Comparison of ENCODE assay signal across 26 cellular contexts in genomic region chr16:17419266-17419665, GRCh38.
"Had no signal": no experiment of that assay in that cellular context is flagged by ENCODE, and none has a peak within 500 bp of the region (broad histone marks: within the 10 kb centered on the region; RNA-seq: fewer than 3 reads in every experiment).

No MANE protein-coding gene starts in this region.

- H3K4me3 Mint-ChIP-seq: dendritic cell treated with granulocyte-macrophage colony-stimulating factor and Interleukin-4, amounts not matched to agents 40 ng/mL and 50 ng/mL, for 4 days; effector memory CD8-positive, alpha-beta T cell; endodermal cell had no signal

- H3K27ac Mint-ChIP-seq: dendritic cell treated with granulocyte-macrophage colony-stimulating factor and Interleukin-4, amounts not matched to agents 40 ng/mL and 50 ng/mL, for 4 days; effector memory CD8-positive, alpha-beta T cell; endodermal cell had no signal

- H3K9me3 ChIP-seq: colonic mucosa, esophagus squamous epithelium, gastrocnemius medialis, left lung had no signal

- H3K4me1 ChIP-seq: colonic mucosa, gastrocnemius medialis had no signal

- ATAC-seq: effector memory CD8-positive, alpha-beta T cell; esophagus mucosa; gastrocnemius medialis; heart right ventricle; left cardiac atrium; left lung; left ventricle myocardium superior; lower lobe of right lung had no signal

- H3K27ac ChIP-seq: colonic mucosa, epithelial cell of prostate, esophagus squamous epithelium, gastrocnemius medialis, heart right ventricle, left lung, lower lobe of right lung had no signal

- H3K27me3 Mint-ChIP-seq: dendritic cell treated with granulocyte-macrophage colony-stimulating factor and Interleukin-4, amounts not matched to agents 40 ng/mL and 50 ng/mL, for 4 days; effector memory CD8-positive, alpha-beta T cell had no signal

- DNase-seq: colonic mucosa; cortex of kidney; effector CD8-positive, alpha-beta T cell; effector memory CD8-positive, alpha-beta T cell; endodermal cell; erythroblast; esophagus squamous epithelium; foreskin fibroblast; foreskin melanocyte; gastrocnemius medialis; glutamatergic neuron; head of caudate nucleus; heart right ventricle; hippocampal formation; left cardiac atrium; left lung; left ventricle myocardium superior; lower lobe of right lung; mesendoderm; midbrain had no signal

- FAIRE-seq: endometrium, islet of Langerhans, keratinocyte had no signal

- H3K4me3 ChIP-seq: colonic mucosa, esophagus squamous epithelium, gastrocnemius medialis, heart right ventricle, left lung, lower lobe of right lung had no signal

- H3K36me3 ChIP-seq: colonic mucosa, esophagus squamous epithelium, gastrocnemius medialis, heart right ventricle, left lung, lower lobe of right lung had no signal

- H3K27me3 ChIP-seq: colonic mucosa, esophagus squamous epithelium, gastrocnemius medialis, heart right ventricle, left lung had no signal

- H3K9me3 Mint-ChIP-seq: dendritic cell treated with granulocyte-macrophage colony-stimulating factor and Interleukin-4, amounts not matched to agents 40 ng/mL and 50 ng/mL, for 4 days; effector memory CD8-positive, alpha-beta T cell had no signal
